ENCODE assay signal across 8 cellular contexts in genomic region chr14:39433452-39433813, GRCh38. TPM values are rescaled to one million over a fixed set of nuclear protein-coding genes. Genes with fewer than 3 reads are reported as not detected.
A peak's percentile ranks its signal among the peaks of the same experiment; 100 is the strongest.
DNase-seq lines count a peak whose midpoint lies in the region; ATAC-seq and TF ChIP-seq lines count a peak whose summit lies in the region.

No MANE protein-coding gene starts in this region.

- no peaks in the 10 kb centered on the region for H3K9me2 ChIP-seq in PC-3 (replicated peaks; ENCODE audit: low read length)

- H3K4me2 ChIP-seq in PC-3 (ENCODE audit: low read length), result peak overlapping the region; percentile 93

- no peak for TF ChIP-seq CTCF in PC-3 (conservative IDR thresholded peaks at IDR 0.05; ENCODE audit: low read depth, low read length)
- no peak for TF ChIP-seq CTCF in ovary (IDR thresholded peaks at IDR 0.05)

- TF ChIP-seq POLR2A in ovary (IDR thresholded peaks at IDR 0.05), result no peak

- CTCF ChIA-PET in PC-3 (lab: Charles Lee) (interaction anchor here (0.6 kb wide), 1 partner anchor 35 kb away, joined by 5 read pairs; no protein-coding TSS in a partner anchor), HEK293T (lab: Yijun Ruan, JAX) (interaction anchor here (0.6 to 1.6 kb wide), 2 partner anchors 12 to 32 kb away, joined by 3 to 5 read pairs; no protein-coding TSS in a partner anchor)

- H3K79me2 ChIP-seq in PC-3 (ENCODE audit: low read length), result peaks cover 30% of the 10 kb centered on the region

- H3K9ac ChIP-seq in ES-I3 (ENCODE audit: low read depth, low read length) (peak overlapping the region; percentile 84), PC-3 (ENCODE audit: low read length) (peak overlapping the region; percentile 98)

- POLR2A ChIA-PET in PC-3 (lab: Charles Lee; ENCODE audit: unreplicated experiment) (interaction anchor here (0.7 kb wide), 1 partner anchor 110 kb away, joined by 3 read pairs; no protein-coding TSS in a partner anchor), HEK293T (lab: Yijun Ruan, JAX) (interaction anchor here (1.1 to 1.7 kb wide), 5 partner anchors 11 to 64 kb away, joined by 3 to 9 read pairs (median 4); no protein-coding TSS in a partner anchor)

- DNase-seq in PC-3, result no peak
- DNase-seq in epithelial cell of prostate (ENCODE audit: low read depth, low spot score), result no peak
- no peak for DNase-seq in ovary
- no peak for DNase-seq in T1000 (lab: John Stamatoyannopoulos, UW)
- DNase-seq in inferior parietal cortex (ENCODE audit: extremely low spot score), result no peak
- no peak for DNase-seq in NCI-H146 treated with DMSO at 0.1 percent for 48 hours (lab: John Stamatoyannopoulos, UW; ENCODE audit: unreplicated experiment)
- no peak for DNase-seq in HEK293T (ENCODE audit: extremely low spot score)

- no peaks in the 10 kb centered on the region for H3K9me3 ChIP-seq in ES-I3 (ENCODE audit: control insufficient read depth, insufficient read depth, low read length)
- H3K9me3 ChIP-seq in PC-3 (ENCODE audit: low read length), result no peaks in the 10 kb centered on the region
- H3K9me3 ChIP-seq in ovary, result no peaks in the 10 kb centered on the region

- H3K4me3 ChIP-seq in PC-3 (ENCODE audit: low read length) (peak overlapping the region; percentile 75), ovary (peak overlapping the region; percentile 83)

- no peaks in the 10 kb centered on the region; the same call in 1 of the 2 replicates for H3K4me1 ChIP-seq in ES-I3 (ENCODE audit: insufficient read depth, low read length)
- H3K4me1 ChIP-seq in PC-3 (ENCODE audit: insufficient read depth, low read length), result peaks cover 25% of the 10 kb centered on the region
- peaks cover 3% of the 10 kb centered on the region for H3K4me1 ChIP-seq in ovary (ENCODE audit: insufficient read depth)

- H3K27me3 ChIP-seq in PC-3 (ENCODE audit: low read length) (no peaks in the 10 kb centered on the region), ovary (no peaks in the 10 kb centered on the region)

- intact Hi-C loops in PC-3 (cut with micrococcal nuclease) (loop anchor here (1.0 to 2.0 kb wide), 2 partner anchors 23 to 331 kb away; partner anchors contain the start of gene SEC23A), ovary (cut with DNase I) (loop anchor here in 2 of 4 donors (2.0 to 5.0 kb wide), 3 partner anchors 166 to 331 kb away; partner anchors contain the start of genes SEC23A (in 1 of the 2) and TRAPPC6B (in 1 of the 2))

- no peak for ATAC-seq in PC-3

- BruUV-seq in PC-3 (replicated peaks; lab: Mats Ljungman, UMichigan), result no TSS peak

- H3K27ac ChIP-seq in PC-3 (ENCODE audit: low read length) (peak overlapping the region; percentile 91), epithelial cell of prostate (peak overlapping the region; percentile 95), ovary (peak overlapping the region in 1 of 2 donors; percentile 98)

- H3K36me3 ChIP-seq in ES-I3 (ENCODE audit: insufficient read depth, low read length), result no peaks in the 10 kb centered on the region
- H3K36me3 ChIP-seq in PC-3 (ENCODE audit: low read depth, low read length), result no peaks in the 10 kb centered on the region
- H3K36me3 ChIP-seq in ovary, result no peaks in the 10 kb centered on the region

- peak overlapping the region; percentile 96 for H2AFZ ChIP-seq in PC-3 (ENCODE audit: low read length)

- peaks cover 10% of the 10 kb centered on the region; the same call in 1 of the 2 replicates for H4K20me1 ChIP-seq in PC-3 (ENCODE audit: low read length)

- no peak for TF ChIP-seq EP300 in ovary (IDR thresholded peaks at IDR 0.05)

- WGBS in ovary, 3 donors, result 3 to 16% (median 4%) methylated on average over 8 of the region's 8 CpGs

- no peaks in the 10 kb centered on the region for H3F3A ChIP-seq in PC-3 (ENCODE audit: low read length, unreplicated experiment)

TF ChIP-seq in HEK293T, 16 proteins besides CTCF, POLR2A, EP300 and RAD21:
- TF ChIP-seq FOXA1 (IDR thresholded peaks at IDR 0.05), result no peak
- TF ChIP-seq ELF4 (IDR thresholded peaks at IDR 0.05), result no peak
- TF ChIP-seq ARNT (IDR thresholded peaks at IDR 0.05), result no peak
- TF ChIP-seq FOXM1 (IDR thresholded peaks at IDR 0.05; ENCODE audit: borderline replicate concordance), result no peak
- TF ChIP-seq SUZ12 (IDR thresholded peaks at IDR 0.05), result no peak
- TF ChIP-seq HDGF (IDR thresholded peaks at IDR 0.05; ENCODE audit: borderline replicate concordance), result no peak
- no peak for TF ChIP-seq ZNF384 (IDR thresholded peaks at IDR 0.05)
- TF ChIP-seq LEF1 (IDR thresholded peaks at IDR 0.05; ENCODE audit: borderline replicate concordance), result no peak
- TF ChIP-seq PKNOX1 (IDR thresholded peaks at IDR 0.05), result no peak
- no peak for TF ChIP-seq TARDBP (IDR thresholded peaks at IDR 0.05)
- no peak for TF ChIP-seq L3MBTL2 (conservative IDR thresholded peaks at IDR 0.05)
- TF ChIP-seq NFRKB (IDR thresholded peaks at IDR 0.05), result no peak
- TF ChIP-seq FOXK2 (IDR thresholded peaks at IDR 0.05), result no peak
- no peak for TF ChIP-seq SP1 (IDR thresholded peaks at IDR 0.05)
- TF ChIP-seq BHLHE40 (IDR thresholded peaks at IDR 0.05; ENCODE audit: borderline replicate concordance), result no peak
- no peak for TF ChIP-seq CTBP1 (IDR thresholded peaks at IDR 0.05; ENCODE audit: borderline replicate concordance)

RNA-seq across cellular contexts. Expression of gene FBXO33, which starts 1.2 kb away (rescaled TPM):
- total RNA-seq in PC-3 (2014; rRNA removed) (21.9 and 26.9 TPM in 2 replicates), ovary (10 to 100 TPM in 3 of 7 donors, 1 to 10 TPM in 4; 7.8 to 22.2 (median 9.0) TPM)
- 10 to 100 TPM in 1 of 2 donors, 1 to 10 TPM in 1; 5.4 to 10.9 TPM for polyA plus RNA-seq in ovary
